ENCODE assay signal across 8 cellular contexts in the genomic region with DNA sequence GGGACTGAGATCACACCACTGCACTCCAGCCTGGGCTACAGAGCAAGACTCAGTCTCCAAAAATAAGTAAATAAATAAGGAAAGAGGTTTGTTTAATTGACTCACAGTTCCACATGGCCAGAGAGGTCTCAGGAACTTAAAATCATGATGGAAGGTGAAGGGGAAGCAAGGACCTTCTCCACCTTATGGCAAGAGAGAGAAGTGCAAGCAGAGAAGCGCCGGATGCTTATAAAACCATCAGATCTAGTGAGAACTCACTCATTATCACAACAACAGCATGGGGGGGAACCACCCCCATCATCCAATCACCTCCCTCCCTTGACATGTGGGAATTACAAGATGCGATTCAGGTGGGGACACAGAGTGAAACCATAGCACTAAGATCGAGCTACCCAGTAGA. TPM values are rescaled to one million over a fixed set of nuclear protein-coding genes. Genes with fewer than 3 reads are reported as not detected.
A peak's percentile ranks its signal among the peaks of the same experiment; 100 is the strongest.
DNase-seq lines count a peak whose midpoint lies in the region; ATAC-seq and TF ChIP-seq lines count a peak whose summit lies in the region.

No MANE protein-coding gene starts in this region.

- TF ChIP-seq POLR2A in right lobe of liver (IDR thresholded peaks at IDR 0.05) (no peak), gastroesophageal sphincter (IDR thresholded peaks at IDR 0.05) (no peak)

- H3K4me3 ChIP-seq in HAP-1 (no peak overlapping the region), PC-9 (no peak overlapping the region), right lobe of liver (no peak overlapping the region), gastroesophageal sphincter (no peak overlapping the region)

- POLR2A ChIA-PET in PC-9 (lab: Charles Lee; ENCODE audit: unreplicated experiment) = no interaction called here

- 61% methylated on average over 4 of the region's 4 CpGs for WGBS in right lobe of liver (ENCODE audit: insufficient coverage, low coverage, low lambda C conversion rate, missing lambda C conversion rate)
- WGBS in gastroesophageal sphincter (ENCODE audit: low coverage in 1 of 2), 2 donors = 87 to 92% methylated on average over 3 to 4 of the region's 4 CpGs

- DNase-seq in GM13977 (ENCODE audit: low spot score) (no peak), HAP-1 (ENCODE audit: low spot score in 2 of 2) (peak; percentile 27 to 46), PC-9 (no peak), right lobe of liver (no peak), islet precursor cell (no peak), kidney glomerular epithelial cell (lab: John Stamatoyannopoulos, UW) (no peak)
- no peak for DNase-seq in stimulated activated CD4-positive, alpha-beta T cell treated with anti-CD3 and anti-CD28 coated beads, Interleukin-4, amount 100 ng/mL, for 4 hours

- H2AFZ ChIP-seq in PC-9 = no peak overlapping the region

- CTCF ChIA-PET in PC-9 (lab: Charles Lee) = no interaction called here

- BruUV-seq in PC-9 (replicated peaks; lab: Mats Ljungman, UMichigan) = no TSS peak

- ATAC-seq in right lobe of liver (peak in 3 of 4 donors; percentile 21 to 42 (median 32)), gastroesophageal sphincter (no peak)

- TF ChIP-seq CTCF in GM13977 (IDR thresholded peaks at IDR 0.05; ENCODE audit: extremely low read depth, insufficient read depth, missing control alignments) (peak; percentile 33), PC-9 (conservative IDR thresholded peaks at IDR 0.05) (peak; percentile 34; the same call in 1 of the 2 replicates), right lobe of liver (IDR thresholded peaks at IDR 0.05) (peak in 3 of 4 donors; percentile 10 to 21 (median 13)), gastroesophageal sphincter (IDR thresholded peaks at IDR 0.05) (peak in 1 of 4 experiments; percentile 29)

- intact Hi-C loops in PC-9 (cut with micrococcal nuclease; ENCODE audit: unreplicated experiment) (no loop called here), right lobe of liver (cut with DNase I) (no loop called here)

- H3K36me3 ChIP-seq in HAP-1 (replicated peaks) (no peaks in the 10 kb centered on the region), PC-9 (ENCODE audit: low read depth) (no peaks in the 10 kb centered on the region), right lobe of liver (no peaks in the 10 kb centered on the region), gastroesophageal sphincter (no peaks in the 10 kb centered on the region)

- no peaks in the 10 kb centered on the region for H3K79me2 ChIP-seq in PC-9 (ENCODE audit: low read depth)

- H3K9me2 ChIP-seq in PC-9 (ENCODE audit: insufficient read depth) = no peaks in the 10 kb centered on the region

- TF ChIP-seq EP300 in gastroesophageal sphincter (IDR thresholded peaks at IDR 0.05) = no peak

- no peaks in the 10 kb centered on the region for H4K20me1 ChIP-seq in PC-9 (ENCODE audit: insufficient read depth)

- H3K9me3 ChIP-seq in HAP-1 (no peaks in the 10 kb centered on the region), PC-9 (ENCODE audit: insufficient read depth, low read depth) (no peaks in the 10 kb centered on the region), right lobe of liver (no peaks in the 10 kb centered on the region), gastroesophageal sphincter (peaks cover 0 to 10% (median 0%) of the 10 kb centered on the region in 3 donors)

- H3K27ac ChIP-seq in PC-9 = no peak overlapping the region
- H3K27ac ChIP-seq in right lobe of liver = no peak overlapping the region
- no peak overlapping the region for H3K27ac ChIP-seq in gastroesophageal sphincter

- H3K4me1 ChIP-seq in HAP-1 (no peaks in the 10 kb centered on the region), PC-9 (replicated peaks; ENCODE audit: insufficient read depth) (peaks cover 17% of the 10 kb centered on the region), right lobe of liver (no peaks in the 10 kb centered on the region), gastroesophageal sphincter (no peaks in the 10 kb centered on the region)

- H3F3A ChIP-seq in PC-9 (ENCODE audit: insufficient read depth, low read depth) = peaks cover 2% of the 10 kb centered on the region; the same call in 1 of the 2 replicates

- no peak overlapping the region for H3K4me2 ChIP-seq in PC-9

- in situ Hi-C loops in GM13977 (cut with MboI; ENCODE audit: low pct_unique_long_range_greater_than_20kb, low sequenced_read_pairs, unreplicated experiment) (no loop called here), HAP-1 (cut with MboI; ENCODE audit: low sequenced_read_pairs) (loop anchor here (25.0 kb wide), 1 partner anchor 388 kb away; no protein-coding TSS in a partner anchor)

- H3K27me3 ChIP-seq in HAP-1 (ENCODE audit: low read depth) (no peaks in the 10 kb centered on the region), PC-9 (ENCODE audit: insufficient read depth, low read depth) (no peaks in the 10 kb centered on the region), right lobe of liver (no peaks in the 10 kb centered on the region), gastroesophageal sphincter (no peaks in the 10 kb centered on the region)

RNA-seq across cellular contexts. Expression of a gene that starts 22.8 kb away (rescaled TPM):
- total RNA-seq in PC-9 (2021) = 14.2 and 14.6 TPM in 2 replicates
- 10 to 100 TPM in 1 of 6 experiments, 1 to 10 TPM in 5; 4.5 to 10.5 (median 5.1) TPM for total RNA-seq in right lobe of liver
- 100 to 1,000 TPM in 3 of 4 donors, 10 to 100 TPM in 1; 37.3 to 248 (median 174) TPM for total RNA-seq in gastroesophageal sphincter

Comparison
In these comparisons a context has a peak if more than half of its experiments do, and no peak if none do; other contexts are left out.
1. DNase-seq: peak in HAP-1 (2 of 2); none in GM13977 (single experiment), PC-9 (0 of 2), right lobe of liver (0 of 3), islet precursor cell (single experiment), kidney glomerular epithelial cell (single experiment) and stimulated activated CD4-positive, alpha-beta T cell treated with anti-CD3 and anti-CD28 coated beads, Interleukin-4, amount 100 ng/mL, for 4 hours (0 of 2).